ENCODE assay signal across 24 cellular contexts in the genomic region with DNA sequence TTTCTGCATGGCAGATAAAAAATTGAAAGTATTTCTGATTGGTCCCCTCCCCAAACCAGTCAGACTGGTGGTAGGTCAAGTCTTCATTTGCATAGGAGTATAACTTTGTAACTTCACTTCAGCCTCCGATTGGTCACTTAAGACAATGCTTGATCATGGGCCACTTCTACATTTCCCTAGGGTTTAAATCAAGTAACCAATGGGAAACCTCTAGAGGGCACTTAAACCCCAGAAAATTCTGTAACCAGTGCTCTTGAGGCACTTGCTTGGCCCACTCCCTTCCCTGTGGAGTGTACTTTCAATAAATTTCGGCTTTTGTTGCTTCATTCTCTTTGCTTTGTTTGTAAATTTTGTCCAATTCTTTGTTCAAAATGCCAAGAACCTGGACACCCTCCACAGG.
"Had no signal": no experiment of that assay in that cellular context is flagged by ENCODE, and none has a peak within 500 bp of the region (broad histone marks: within the 10 kb centered on the region; RNA-seq: fewer than 3 reads in every experiment).

No MANE protein-coding gene starts in this region.

- H3K4me3 Mint-ChIP-seq: activated CD4-positive, alpha-beta T cell treated with anti-CD3 and anti-CD28 coated beads, Interleukin-2, amount 10 ng/mL, durations not matched to agents 7 days and 5 days; brain; dendritic cell treated with granulocyte-macrophage colony-stimulating factor and Interleukin-4, amounts not matched to agents 40 ng/mL and 50 ng/mL, for 4 days; immature natural killer cell; naive thymus-derived CD4-positive, alpha-beta T cell; neural crest cell; stimulated activated memory B cell treated with anti-CD40 and anti-IgM and Interleukin-4, amounts not matched to agents 10 μg/mL and 1 μg/mL and 100 μg/mL, for 72 hours had no signal

- H3K4me1 ChIP-seq: lower lobe of right lung, sigmoid colon, transverse colon had no signal

- H3K27me3 ChIP-seq: sigmoid colon, transverse colon had no signal

- H3K9me3 Mint-ChIP-seq: activated CD4-positive, alpha-beta T cell treated with anti-CD3 and anti-CD28 coated beads, Interleukin-2, amount 10 ng/mL, durations not matched to agents 7 days and 5 days; activated naive CD4-positive, alpha-beta T cell treated with anti-CD3 and anti-CD28 coated beads, Interleukin-2, amount 50 U/mL, for 72 hours; brain; dendritic cell treated with granulocyte-macrophage colony-stimulating factor and Interleukin-4, amounts not matched to agents 40 ng/mL and 50 ng/mL, for 4 days; neural crest cell; stimulated activated memory B cell treated with anti-CD40 and anti-IgM and Interleukin-4, amounts not matched to agents 10 μg/mL and 1 μg/mL and 100 μg/mL, for 72 hours had no signal

- H3K4me3 ChIP-seq: lower lobe of right lung, sigmoid colon, smooth muscle cell, transverse colon had no signal

- H3K9me3 ChIP-seq: lower lobe of right lung, sigmoid colon, transverse colon had no signal

- H3K27me3 Mint-ChIP-seq: activated CD4-positive, alpha-beta T cell treated with anti-CD3 and anti-CD28 coated beads, Interleukin-2, amount 10 ng/mL, durations not matched to agents 7 days and 5 days; brain; dendritic cell treated with granulocyte-macrophage colony-stimulating factor and Interleukin-4, amounts not matched to agents 40 ng/mL and 50 ng/mL, for 4 days; naive thymus-derived CD4-positive, alpha-beta T cell; progenitor cell of endocrine pancreas; stimulated activated memory B cell treated with anti-CD40 and anti-IgM and Interleukin-4, amounts not matched to agents 10 μg/mL and 1 μg/mL and 100 μg/mL, for 72 hours had no signal

- H3K27ac Mint-ChIP-seq: activated CD4-positive, alpha-beta T cell treated with anti-CD3 and anti-CD28 coated beads, Interleukin-2, amount 10 ng/mL, durations not matched to agents 7 days and 5 days; activated naive CD4-positive, alpha-beta T cell treated with anti-CD3 and anti-CD28 coated beads, Interleukin-2, amount 50 U/mL, for 72 hours; brain; dendritic cell treated with granulocyte-macrophage colony-stimulating factor and Interleukin-4, amounts not matched to agents 40 ng/mL and 50 ng/mL, for 4 days; immature natural killer cell; naive thymus-derived CD4-positive, alpha-beta T cell; progenitor cell of endocrine pancreas; stimulated activated memory B cell treated with anti-CD40 and anti-IgM and Interleukin-4, amounts not matched to agents 10 μg/mL and 1 μg/mL and 100 μg/mL, for 72 hours had no signal

- H3K36me3 ChIP-seq: lower lobe of right lung, sigmoid colon, transverse colon had no signal

- FAIRE-seq: urothelium cell line had no signal

- H3K4me1 Mint-ChIP-seq: activated CD4-positive, alpha-beta T cell treated with anti-CD3 and anti-CD28 coated beads, Interleukin-2, amount 10 ng/mL, durations not matched to agents 7 days and 5 days; immature natural killer cell; naive thymus-derived CD4-positive, alpha-beta T cell; neural crest cell; stimulated activated memory B cell treated with anti-CD40 and anti-IgM and Interleukin-4, amounts not matched to agents 10 μg/mL and 1 μg/mL and 100 μg/mL, for 72 hours had no signal

- DNase-seq: activated CD4-positive, alpha-beta T cell treated with anti-CD3 and anti-CD28 coated beads, Interleukin-2, amount 10 ng/mL, durations not matched to agents 7 days and 5 days; activated CD4-positive, CD25-positive, alpha-beta regulatory T cell treated with anti-CD3 and anti-CD28 coated beads, Interleukin-2, amount 50 U/mL, for 72 hours; activated gamma-delta T cell treated with Interleukin-2 at 50 U/mL for 16 hours; activated T-cell treated with anti-CD3 and anti-CD28 coated beads, Interleukin-2, amount 50 U/mL, for 1 hour; aorta; effector CD4-positive, alpha-beta T cell; erythroblast; foreskin fibroblast; immature natural killer cell; lower lobe of right lung; naive thymus-derived CD4-positive, alpha-beta T cell; retina; sigmoid colon; stimulated activated CD4-positive, alpha-beta T cell treated with anti-CD3 and anti-CD28 coated beads, Interleukin-15, amount 100 ng/mL, for 24 hours; transverse colon had no signal

- H3K36me3 Mint-ChIP-seq: activated naive CD4-positive, alpha-beta T cell treated with anti-CD3 and anti-CD28 coated beads, Interleukin-2, amount 50 U/mL, for 72 hours; brain; immature natural killer cell; naive thymus-derived CD4-positive, alpha-beta T cell; stimulated activated memory B cell treated with anti-CD40 and anti-IgM and Interleukin-4, amounts not matched to agents 10 μg/mL and 1 μg/mL and 100 μg/mL, for 72 hours had no signal

- H3K27ac ChIP-seq: lower lobe of right lung, sigmoid colon, transverse colon, VCaP had no signal
